Comparison of ENCODE assay signal across 1 cellular context in the genomic region with DNA sequence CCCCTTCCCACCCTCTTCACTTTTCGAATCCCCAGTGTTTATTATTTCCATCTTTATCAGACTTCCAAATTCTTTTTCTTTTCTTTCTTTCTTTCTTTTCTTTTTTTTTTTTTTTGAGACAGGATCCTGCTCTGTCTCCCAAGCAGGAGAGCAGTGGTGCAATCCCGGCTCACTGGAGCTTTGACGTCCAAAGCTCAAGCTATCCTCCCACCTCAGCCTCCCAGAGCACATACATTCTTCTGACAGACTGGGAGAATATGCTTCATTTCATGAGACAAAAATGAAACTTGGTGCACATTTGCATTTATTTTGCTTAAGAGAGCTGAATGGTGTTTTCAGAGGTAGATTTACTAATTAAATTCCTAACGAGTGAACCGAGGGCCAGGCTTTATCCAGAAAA.
TF ChIP-seq lines count a peak whose summit lies in the region.

No MANE protein-coding gene starts in this region.

TF ChIP-seq in GM23338, 12 proteins besides CTCF, POLR2A, EP300 and RAD21 (continued from another document):
- TF ChIP-seq, protein P1, sequence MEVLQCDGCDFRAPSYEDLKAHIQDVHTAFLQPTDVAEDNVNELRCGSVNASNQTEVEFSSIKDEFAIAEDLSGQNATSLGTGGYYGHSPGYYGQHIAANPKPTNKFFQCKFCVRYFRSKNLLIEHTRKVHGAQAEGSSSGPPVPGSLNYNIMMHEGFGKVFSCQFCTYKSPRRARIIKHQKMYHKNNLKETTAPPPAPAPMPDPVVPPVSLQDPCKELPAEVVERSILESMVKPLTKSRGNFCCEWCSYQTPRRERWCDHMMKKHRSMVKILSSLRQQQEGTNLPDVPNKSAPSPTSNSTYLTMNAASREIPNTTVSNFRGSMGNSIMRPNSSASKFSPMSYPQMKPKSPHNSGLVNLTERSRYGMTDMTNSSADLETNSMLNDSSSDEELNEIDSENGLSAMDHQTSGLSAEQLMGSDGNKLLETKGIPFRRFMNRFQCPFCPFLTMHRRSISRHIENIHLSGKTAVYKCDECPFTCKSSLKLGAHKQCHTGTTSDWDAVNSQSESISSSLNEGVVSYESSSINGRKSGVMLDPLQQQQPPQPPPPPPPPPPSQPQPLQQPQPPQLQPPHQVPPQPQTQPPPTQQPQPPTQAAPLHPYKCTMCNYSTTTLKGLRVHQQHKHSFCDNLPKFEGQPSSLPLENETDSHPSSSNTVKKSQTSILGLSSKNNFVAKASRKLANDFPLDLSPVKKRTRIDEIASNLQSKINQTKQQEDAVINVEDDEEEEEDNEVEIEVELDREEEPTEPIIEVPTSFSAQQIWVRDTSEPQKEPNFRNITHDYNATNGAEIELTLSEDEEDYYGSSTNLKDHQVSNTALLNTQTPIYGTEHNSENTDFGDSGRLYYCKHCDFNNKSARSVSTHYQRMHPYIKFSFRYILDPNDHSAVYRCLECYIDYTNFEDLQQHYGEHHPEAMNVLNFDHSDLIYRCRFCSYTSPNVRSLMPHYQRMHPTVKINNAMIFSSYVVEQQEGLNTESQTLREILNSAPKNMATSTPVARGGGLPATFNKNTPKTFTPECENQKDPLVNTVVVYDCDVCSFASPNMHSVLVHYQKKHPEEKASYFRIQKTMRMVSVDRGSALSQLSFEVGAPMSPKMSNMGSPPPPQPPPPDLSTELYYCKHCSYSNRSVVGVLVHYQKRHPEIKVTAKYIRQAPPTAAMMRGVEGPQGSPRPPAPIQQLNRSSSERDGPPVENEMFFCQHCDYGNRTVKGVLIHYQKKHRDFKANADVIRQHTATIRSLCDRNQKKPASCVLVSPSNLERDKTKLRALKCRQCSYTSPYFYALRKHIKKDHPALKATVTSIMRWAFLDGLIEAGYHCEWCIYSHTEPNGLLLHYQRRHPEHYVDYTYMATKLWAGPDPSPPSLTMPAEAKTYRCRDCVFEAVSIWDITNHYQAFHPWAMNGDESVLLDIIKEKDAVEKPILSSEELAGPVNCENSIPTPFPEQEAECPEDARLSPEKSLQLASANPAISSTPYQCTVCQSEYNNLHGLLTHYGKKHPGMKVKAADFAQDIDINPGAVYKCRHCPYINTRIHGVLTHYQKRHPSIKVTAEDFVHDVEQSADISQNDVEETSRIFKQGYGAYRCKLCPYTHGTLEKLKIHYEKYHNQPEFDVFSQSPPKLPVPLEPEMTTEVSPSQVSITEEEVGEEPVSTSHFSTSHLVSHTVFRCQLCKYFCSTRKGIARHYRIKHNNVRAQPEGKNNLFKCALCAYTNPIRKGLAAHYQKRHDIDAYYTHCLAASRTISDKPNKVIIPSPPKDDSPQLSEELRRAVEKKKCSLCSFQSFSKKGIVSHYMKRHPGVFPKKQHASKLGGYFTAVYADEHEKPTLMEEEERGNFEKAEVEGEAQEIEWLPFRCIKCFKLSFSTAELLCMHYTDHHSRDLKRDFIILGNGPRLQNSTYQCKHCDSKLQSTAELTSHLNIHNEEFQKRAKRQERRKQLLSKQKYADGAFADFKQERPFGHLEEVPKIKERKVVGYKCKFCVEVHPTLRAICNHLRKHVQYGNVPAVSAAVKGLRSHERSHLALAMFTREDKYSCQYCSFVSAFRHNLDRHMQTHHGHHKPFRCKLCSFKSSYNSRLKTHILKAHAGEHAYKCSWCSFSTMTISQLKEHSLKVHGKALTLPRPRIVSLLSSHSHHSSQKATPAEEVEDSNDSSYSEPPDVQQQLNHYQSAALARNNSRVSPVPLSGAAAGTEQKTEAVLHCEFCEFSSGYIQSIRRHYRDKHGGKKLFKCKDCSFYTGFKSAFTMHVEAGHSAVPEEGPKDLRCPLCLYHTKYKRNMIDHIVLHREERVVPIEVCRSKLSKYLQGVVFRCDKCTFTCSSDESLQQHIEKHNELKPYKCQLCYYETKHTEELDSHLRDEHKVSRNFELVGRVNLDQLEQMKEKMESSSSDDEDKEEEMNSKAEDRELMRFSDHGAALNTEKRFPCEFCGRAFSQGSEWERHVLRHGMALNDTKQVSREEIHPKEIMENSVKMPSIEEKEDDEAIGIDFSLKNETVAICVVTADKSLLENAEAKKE (CRISPR knock-in tag; IDR thresholded peaks at IDR 0.05): no peak
- TF ChIP-seq ZNF331 (CRISPR knock-in tag; IDR thresholded peaks at IDR 0.05; ENCODE audit: low read depth) (no peak), STAT1 (IDR thresholded peaks at IDR 0.05; ENCODE audit: unreplicated experiment) (no peak), CREB1 (CRISPR knock-in tag; IDR thresholded peaks at IDR 0.05; ENCODE audit: low read depth) (no peak), NANOG (IDR thresholded peaks at IDR 0.05; ENCODE audit: borderline replicate concordance) (no peak), EZH2 (IDR thresholded peaks at IDR 0.05; ENCODE audit: low read depth, unreplicated experiment) (no peak), EZH2phosphoT487 (IDR thresholded peaks at IDR 0.05; ENCODE audit: unreplicated experiment) (no peak)
- TF ChIP-seq, protein P2, sequence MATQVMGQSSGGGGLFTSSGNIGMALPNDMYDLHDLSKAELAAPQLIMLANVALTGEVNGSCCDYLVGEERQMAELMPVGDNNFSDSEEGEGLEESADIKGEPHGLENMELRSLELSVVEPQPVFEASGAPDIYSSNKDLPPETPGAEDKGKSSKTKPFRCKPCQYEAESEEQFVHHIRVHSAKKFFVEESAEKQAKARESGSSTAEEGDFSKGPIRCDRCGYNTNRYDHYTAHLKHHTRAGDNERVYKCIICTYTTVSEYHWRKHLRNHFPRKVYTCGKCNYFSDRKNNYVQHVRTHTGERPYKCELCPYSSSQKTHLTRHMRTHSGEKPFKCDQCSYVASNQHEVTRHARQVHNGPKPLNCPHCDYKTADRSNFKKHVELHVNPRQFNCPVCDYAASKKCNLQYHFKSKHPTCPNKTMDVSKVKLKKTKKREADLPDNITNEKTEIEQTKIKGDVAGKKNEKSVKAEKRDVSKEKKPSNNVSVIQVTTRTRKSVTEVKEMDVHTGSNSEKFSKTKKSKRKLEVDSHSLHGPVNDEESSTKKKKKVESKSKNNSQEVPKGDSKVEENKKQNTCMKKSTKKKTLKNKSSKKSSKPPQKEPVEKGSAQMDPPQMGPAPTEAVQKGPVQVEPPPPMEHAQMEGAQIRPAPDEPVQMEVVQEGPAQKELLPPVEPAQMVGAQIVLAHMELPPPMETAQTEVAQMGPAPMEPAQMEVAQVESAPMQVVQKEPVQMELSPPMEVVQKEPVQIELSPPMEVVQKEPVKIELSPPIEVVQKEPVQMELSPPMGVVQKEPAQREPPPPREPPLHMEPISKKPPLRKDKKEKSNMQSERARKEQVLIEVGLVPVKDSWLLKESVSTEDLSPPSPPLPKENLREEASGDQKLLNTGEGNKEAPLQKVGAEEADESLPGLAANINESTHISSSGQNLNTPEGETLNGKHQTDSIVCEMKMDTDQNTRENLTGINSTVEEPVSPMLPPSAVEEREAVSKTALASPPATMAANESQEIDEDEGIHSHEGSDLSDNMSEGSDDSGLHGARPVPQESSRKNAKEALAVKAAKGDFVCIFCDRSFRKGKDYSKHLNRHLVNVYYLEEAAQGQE (IDR thresholded peaks at IDR 0.05; ENCODE audit: unreplicated experiment): no peak
